8 cellular contexts compared by ENCODE assay signal in genomic region chr15:66842710-66843441, GRCh38.
DNase-seq lines count a peak whose midpoint lies in the region; ATAC-seq, FAIRE-seq and TF ChIP-seq lines count a peak whose summit lies in the region.

No MANE protein-coding gene starts in this region.

- 0 out of 5 replicates have a peak, but pooled peaks of 1 of the 2 experiments have one; percentile 2 for TF ChIP-seq EP300 in A549 (IDR thresholded peaks at IDR 0.05)

- no peak for TF ChIP-seq POLR2A in A549 (IDR thresholded peaks at IDR 0.05; ENCODE audit: low read length)

- in situ Hi-C loops in G401 (cut with HindIII; ENCODE audit: low sequenced_read_pairs): no loop called here

- H3K27ac ChIP-seq in A549 (peak overlapping the region; percentile 91 to 92), muscle layer of duodenum (ENCODE audit: low read length) (no peak overlapping the region)

- ATAC-seq in A549 (peak; percentile 67 to 79), SK-N-SH treated with all-trans-retinoic acid at 6 μM for 48 hours (peak; percentile 44), GM21367 (IDR thresholded peaks at IDR 0.05; ENCODE audit: unreplicated experiment) (no peak), GM21515 (IDR thresholded peaks at IDR 0.05; ENCODE audit: unreplicated experiment) (no peak), GM18502 (IDR thresholded peaks at IDR 0.05; ENCODE audit: poor library complexity, unreplicated experiment) (no peak)

- POLR2A ChIA-PET in A549 (lab: Yijun Ruan, JAX): interaction anchor here (1.1 to 1.6 kb wide), 4 partner anchors 9 to 54 kb away, joined by 4 to 7 read pairs (median 4); no protein-coding TSS in a partner anchor

- CTCF ChIA-PET in A549 (lab: Yijun Ruan, JAX): interaction anchor here (0.6 to 14.8 kb wide), 8 partner anchors 10 to 137 kb away, joined by 3 to 465 read pairs (median 24); partner anchors contain the start of gene SMAD6

- no peak for TF ChIP-seq CTCF in A549 (IDR thresholded peaks at IDR 0.05)

- H3K4me2 ChIP-seq in A549: peak overlapping the region; percentile 90

- peak overlapping the region; percentile 62 for H3K4me3 ChIP-seq in A549
- H3K4me3 ChIP-seq in muscle layer of duodenum (ENCODE audit: low read depth in 1 of 2, low read length in 2 of 2): peak overlapping the region; percentile 52 to 61

- no peaks in the 10 kb centered on the region for H3K9me3 ChIP-seq in A549
- H3K9me3 ChIP-seq in muscle layer of duodenum (ENCODE audit: control insufficient read depth in 1 of 2, low read length in 2 of 2): no peaks in the 10 kb centered on the region

- DNase-seq in A549 (ENCODE audit: low read depth in 1 of 2, low spot score in 1 of 2) (peak; percentile 67 to 81), G401 (ENCODE audit: low spot score) (peak; percentile 67), fibroblast of peridontal ligament (ENCODE audit: extremely low read depth) (peak; percentile 68)

- H3K4me1 ChIP-seq in A549 (peaks cover 34% of the 10 kb centered on the region), muscle layer of duodenum (ENCODE audit: control insufficient read depth in 1 of 2, insufficient read depth in 2 of 2, low read length in 2 of 2) (peaks cover 6 to 8% of the 10 kb centered on the region in 2 donors)

- WGBS in A549 (ENCODE audit: missing lambda C conversion rate): 10% methylated on average over 14 of the region's 58 CpGs

- no peak; a peak in 1 of 5 replicates for TF ChIP-seq RAD21 in A549 (conservative IDR thresholded peaks at IDR 0.05 in 1 of 2, IDR thresholded peaks at IDR 0.05 in 1 of 2)

- FAIRE-seq in A549 (lab: Jason Lieb, UNC): no peak

- no peaks in the 10 kb centered on the region for H3K36me3 ChIP-seq in muscle layer of duodenum (ENCODE audit: control insufficient read depth in 1 of 2, insufficient read depth in 2 of 2, low read length in 2 of 2)

- H3K27me3 ChIP-seq in muscle layer of duodenum (ENCODE audit: low read depth, low read length): no peaks in the 10 kb centered on the region

TF ChIP-seq in A549, 52 proteins besides CTCF, POLR2A, EP300 and RAD21:
- no peak for TF ChIP-seq FOXS1 (CRISPR knock-in tag; IDR thresholded peaks at IDR 0.05)
- peak; percentile 31; the same call in 1 of the 2 replicates for TF ChIP-seq TP53 (CRISPR knock-in tag; IDR thresholded peaks at IDR 0.05)
- TF ChIP-seq, protein P1, sequence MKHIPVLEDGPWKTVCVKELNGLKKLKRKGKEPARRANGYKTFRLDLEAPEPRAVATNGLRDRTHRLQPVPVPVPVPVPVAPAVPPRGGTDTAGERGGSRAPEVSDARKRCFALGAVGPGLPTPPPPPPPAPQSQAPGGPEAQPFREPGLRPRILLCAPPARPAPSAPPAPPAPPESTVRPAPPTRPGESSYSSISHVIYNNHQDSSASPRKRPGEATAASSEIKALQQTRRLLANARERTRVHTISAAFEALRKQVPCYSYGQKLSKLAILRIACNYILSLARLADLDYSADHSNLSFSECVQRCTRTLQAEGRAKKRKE (CRISPR knock-in tag; IDR thresholded peaks at IDR 0.05; ENCODE audit: low read depth): no peak
- peak; percentile 32; the same call in 1 of the 2 replicates for TF ChIP-seq CHD4 (IDR thresholded peaks at IDR 0.05; ENCODE audit: borderline replicate concordance)
- TF ChIP-seq ESRRA (IDR thresholded peaks at IDR 0.05; ENCODE audit: borderline replicate concordance, low read length): 0 out of 2 replicates have a peak, but pooled peaks have one; percentile 24
- peak; percentile 55 to 82; a peak in 3 of 4 replicates for TF ChIP-seq CEBPB (IDR thresholded peaks at IDR 0.05)
- no peak for TF ChIP-seq FOSL2 (IDR thresholded peaks at IDR 0.05)
- TF ChIP-seq FOSL2 (CRISPR knock-in tag; IDR thresholded peaks at IDR 0.05): peak; percentile 11; the same call in 1 of the 2 replicates
- TF ChIP-seq NR3C1 (IDR thresholded peaks at IDR 0.05): no peak
- TF ChIP-seq, protein P2, sequence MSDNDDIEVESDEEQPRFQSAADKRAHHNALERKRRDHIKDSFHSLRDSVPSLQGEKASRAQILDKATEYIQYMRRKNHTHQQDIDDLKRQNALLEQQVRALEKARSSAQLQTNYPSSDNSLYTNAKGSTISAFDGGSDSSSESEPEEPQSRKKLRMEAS (IDR thresholded peaks at IDR 0.05): peak; percentile 84
- no peak for TF ChIP-seq HOXB13 (CRISPR knock-in tag; IDR thresholded peaks at IDR 0.05; ENCODE audit: low read depth)
- peak; percentile 55; the same call in 1 of the 2 replicates for TF ChIP-seq E2F6 (IDR thresholded peaks at IDR 0.05; ENCODE audit: borderline replicate concordance, low read depth)

TF ChIP-seq in SK-N-SH treated with all-trans-retinoic acid at 6 μM for 48 hours, 23 proteins besides CTCF, POLR2A, EP300 and RAD21:
- TF ChIP-seq CSDC2 (CRISPR knock-in tag; IDR thresholded peaks at IDR 0.05) (no peak), TSHZ2 (CRISPR knock-in tag; IDR thresholded peaks at IDR 0.05) (peak; percentile 33; the same call in 1 of the 2 replicates), PPARA (CRISPR knock-in tag; IDR thresholded peaks at IDR 0.05; ENCODE audit: borderline replicate concordance) (no peak)
TF ChIP-seq in SK-N-SH treated with all-trans-retinoic acid at 6 μM for 48 hours: peak in this region for 1.

Comparison
In these comparisons a context has a peak if more than half of its experiments do, and no peak if none do; other contexts are left out.
1. ATAC-seq: peak in A549 (2 of 2) and SK-N-SH treated with all-trans-retinoic acid at 6 μM for 48 hours (single experiment); none in GM21367 (single experiment), GM21515 (single experiment) and GM18502 (single experiment).
2. Peak in every context shown above with its lines, with median percentiles within 50 percentile points of each other: DNase-seq.